ENCODE assay signal across 23 cellular contexts in the genomic region with DNA sequence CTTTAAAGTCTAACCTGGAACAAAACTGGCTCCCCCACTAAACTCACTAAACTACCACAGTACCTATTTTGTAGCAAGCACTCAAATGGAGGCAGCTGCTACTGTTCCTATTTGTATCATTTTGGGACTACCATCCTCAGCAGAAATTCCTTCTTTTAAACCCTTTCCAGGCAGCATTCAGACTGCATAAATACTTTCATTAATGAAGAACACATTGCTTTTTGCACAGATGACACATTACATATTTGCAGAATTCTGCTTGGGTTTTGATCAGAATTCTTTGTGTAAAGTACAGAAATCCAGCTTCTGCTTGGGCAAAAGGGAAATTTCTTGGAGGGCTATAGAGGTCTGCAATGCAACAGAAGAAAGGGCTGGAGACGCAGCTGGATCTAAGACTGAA.
"Had no signal": no experiment of that assay in that cellular context is flagged by ENCODE, and none has a peak within 500 bp of the region (broad histone marks: within the 10 kb centered on the region; RNA-seq: fewer than 3 reads in every experiment).

No MANE protein-coding gene starts in this region.

- H3K4me3 Mint-ChIP-seq: activated CD4-positive, alpha-beta memory T cell treated with anti-CD3 and anti-CD28 coated beads, Interleukin-2, amount 10 ng/mL, durations not matched to agents 7 days and 5 days; activated naive CD4-positive, alpha-beta T cell treated with anti-CD3 and anti-CD28 coated beads, Interleukin-2, amount 10 ng/mL, durations not matched to agents 7 days and 5 days; dendritic cell treated with granulocyte-macrophage colony-stimulating factor and Interleukin-4, amounts not matched to agents 40 ng/mL and 50 ng/mL, for 4 days; immature natural killer cell; naive B cell; neural progenitor cell; stimulated activated effector memory CD8-positive, alpha-beta T cell treated with anti-CD3 and anti-CD28 coated beads, Interleukin-12 subunit alpha, Interleukin-12 subunit beta, amount 100 ng/mL, for 72 hours; T-helper 17 cell had no signal

- DNase-seq: activated CD4-positive, alpha-beta memory T cell treated with anti-CD3 and anti-CD28 coated beads, Interleukin-2, amount 10 ng/mL, durations not matched to agents 7 days and 5 days; activated CD4-positive, alpha-beta T cell treated with anti-CD3 and anti-CD28 coated beads for 4 hours; activated CD4-positive, CD25-positive, alpha-beta regulatory T cell; activated effector memory CD4-positive, alpha-beta T cell treated with anti-CD3 and anti-CD28 coated beads, Interleukin-2, amount 50 U/mL, for 16 hours; activated naive CD4-positive, alpha-beta T cell treated with anti-CD3 and anti-CD28 coated beads, Interleukin-2, amount 10 ng/mL, durations not matched to agents 7 days and 5 days; body of pancreas; effector CD4-positive, alpha-beta T cell; erythroblast; immature natural killer cell; lower lobe of right lung; naive B cell; right lobe of liver; small intestine; stimulated activated CD4-positive, alpha-beta T cell treated with anti-CD3 and anti-CD28 coated beads, Interleukin-2, amount 100 ng/mL, for 24 hours; stomach; T-helper 17 cell; transverse colon; uterus had no signal

- H3K9me3 ChIP-seq: body of pancreas, lower lobe of right lung, right lobe of liver, stomach, transverse colon, uterus had no signal

- H3K4me1 Mint-ChIP-seq: activated naive CD4-positive, alpha-beta T cell treated with anti-CD3 and anti-CD28 coated beads, Interleukin-2, amount 10 ng/mL, durations not matched to agents 7 days and 5 days; immature natural killer cell; neural progenitor cell had no signal

- H3K27ac Mint-ChIP-seq: activated CD4-positive, alpha-beta memory T cell treated with anti-CD3 and anti-CD28 coated beads, Interleukin-2, amount 10 ng/mL, durations not matched to agents 7 days and 5 days; activated naive CD4-positive, alpha-beta T cell treated with anti-CD3 and anti-CD28 coated beads, Interleukin-2, amount 10 ng/mL, durations not matched to agents 7 days and 5 days; dendritic cell treated with granulocyte-macrophage colony-stimulating factor and Interleukin-4, amounts not matched to agents 40 ng/mL and 50 ng/mL, for 4 days; immature natural killer cell; naive B cell; neural progenitor cell; stimulated activated effector memory CD8-positive, alpha-beta T cell treated with anti-CD3 and anti-CD28 coated beads, Interleukin-12 subunit alpha, Interleukin-12 subunit beta, amount 100 ng/mL, for 72 hours; T-helper 17 cell had no signal

- H3K27me3 ChIP-seq: body of pancreas, cardiac muscle cell, neural progenitor cell, right lobe of liver, stomach, transverse colon, uterus had no signal

- H3K9ac ChIP-seq: neural progenitor cell had no signal

- H3K27me3 Mint-ChIP-seq: activated CD4-positive, alpha-beta memory T cell treated with anti-CD3 and anti-CD28 coated beads, Interleukin-2, amount 10 ng/mL, durations not matched to agents 7 days and 5 days; activated naive CD4-positive, alpha-beta T cell treated with anti-CD3 and anti-CD28 coated beads, Interleukin-2, amount 10 ng/mL, durations not matched to agents 7 days and 5 days; dendritic cell treated with granulocyte-macrophage colony-stimulating factor and Interleukin-4, amounts not matched to agents 40 ng/mL and 50 ng/mL, for 4 days; naive B cell; T-helper 17 cell had no signal

- H3K4me3 ChIP-seq: body of pancreas, cardiac muscle cell, lower lobe of right lung, neural progenitor cell, right lobe of liver, stomach, transverse colon, uterus had no signal

- H3K4me1 ChIP-seq: body of pancreas, lower lobe of right lung, neural progenitor cell, right lobe of liver, stomach, transverse colon, uterus had no signal

- H3K9me3 Mint-ChIP-seq: activated CD4-positive, alpha-beta memory T cell treated with anti-CD3 and anti-CD28 coated beads, Interleukin-2, amount 10 ng/mL, durations not matched to agents 7 days and 5 days; activated naive CD4-positive, alpha-beta T cell treated with anti-CD3 and anti-CD28 coated beads, Interleukin-2, amount 10 ng/mL, durations not matched to agents 7 days and 5 days; dendritic cell treated with granulocyte-macrophage colony-stimulating factor and Interleukin-4, amounts not matched to agents 40 ng/mL and 50 ng/mL, for 4 days; immature natural killer cell; naive B cell; neural progenitor cell; stimulated activated effector memory CD8-positive, alpha-beta T cell treated with anti-CD3 and anti-CD28 coated beads, Interleukin-12 subunit alpha, Interleukin-12 subunit beta, amount 100 ng/mL, for 72 hours had no signal

- H3K36me3 ChIP-seq: neural progenitor cell, uterus had no signal

- ATAC-seq: body of pancreas; left lobe of liver; lower lobe of right lung; right lobe of liver; stimulated activated effector memory CD8-positive, alpha-beta T cell treated with anti-CD3 and anti-CD28 coated beads, Interleukin-12 subunit alpha, Interleukin-12 subunit beta, amount 100 ng/mL, for 72 hours; T-helper 17 cell had no signal
